Comparison of ENCODE assay signal across 25 cellular contexts in the genomic region with DNA sequence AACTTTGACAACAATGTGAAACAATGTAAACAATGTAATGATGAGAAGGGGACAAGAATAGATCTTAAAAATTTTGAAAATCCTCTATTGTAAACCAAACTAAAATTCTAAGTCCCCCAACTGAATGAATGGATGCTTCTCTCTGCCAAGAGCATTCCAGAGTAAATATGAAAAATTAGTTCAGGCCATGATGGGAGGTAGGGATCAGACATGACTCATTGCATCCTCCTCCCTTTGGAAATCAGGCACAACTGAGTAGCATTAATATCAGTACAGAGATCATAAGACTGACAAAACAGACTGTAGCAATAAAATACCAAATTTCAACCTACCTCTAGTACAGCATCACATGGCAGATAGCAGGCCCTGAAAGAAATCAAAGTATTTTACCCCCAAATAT.
DNase-seq lines count a peak whose midpoint lies in the region; ATAC-seq and TF ChIP-seq lines count a peak whose summit lies in the region.
"Had no signal": no experiment of that assay in that cellular context is flagged by ENCODE, and none has a peak within 500 bp of the region (broad histone marks: within the 10 kb centered on the region; RNA-seq: fewer than 3 reads in every experiment).

No MANE protein-coding gene starts in this region.

- ATAC-seq in RWPE2 (ENCODE audit: low read depth) = peak; percentile 25; the same call in 1 of the 3 replicates
- ATAC-seq in activated naive CD4-positive, alpha-beta T cell treated with anti-CD3 and anti-CD28 coated beads, Interleukin-2, amount 50 U/mL, for 72 hours = no peak
- ATAC-seq: activated naive CD8-positive, alpha-beta T cell treated with anti-CD3 and anti-CD28 coated beads, Interleukin-2, amount 50 U/mL, for 24 hours; heart left ventricle; left ventricle myocardium superior; right cardiac atrium had no signal

- H3K36me3 Mint-ChIP-seq in neural progenitor cell = peaks cover 5% of the 10 kb centered on the region
- H3K36me3 Mint-ChIP-seq in activated naive CD4-positive, alpha-beta T cell treated with anti-CD3 and anti-CD28 coated beads, Interleukin-2, amount 50 U/mL, for 72 hours = no peaks in the 10 kb centered on the region

- DNase-seq in HS-5 (ENCODE audit: low read depth) (peak; percentile 18), RWPE2 (ENCODE audit: low spot score) (no peak), epithelial cell of esophagus (ENCODE audit: low read depth) (peak; percentile 20), neural progenitor cell (ENCODE audit: low spot score) (no peak), neuronal stem cell (ENCODE audit: low spot score) (no peak)
- DNase-seq in stimulated activated CD4-positive, alpha-beta T cell treated with anti-CD3 and anti-CD28 coated beads, Interleukin-2, amount 100 ng/mL, for 24 hours = no peak
- no peak for DNase-seq in activated naive CD4-positive, alpha-beta T cell treated with anti-CD3 and anti-CD28 coated beads, Interleukin-2, amount 50 U/mL, for 72 hours (ENCODE audit: low spot score in 2 of 2)
- DNase-seq: activated B cell treated with CpG ODN at 0.5 μM for 24 hours; activated CD4-positive, alpha-beta T cell treated with anti-CD3 and anti-CD28 coated beads, Interleukin-2, amount 50 U/mL, for 1 hour; activated naive CD8-positive, alpha-beta T cell treated with anti-CD3 and anti-CD28 coated beads, Interleukin-2, amount 50 U/mL, for 24 hours; activated T-cell treated with anti-CD3 and anti-CD28 coated beads, Interleukin-2, amount 50 U/mL, for 1 hour; effector CD4-positive, alpha-beta T cell; foreskin melanocyte; heart left ventricle; Karpas-422; kidney; left ventricle myocardium superior; NCI-H146; posterior cingulate gyrus; right cardiac atrium; stimulated activated CD4-positive, alpha-beta T cell treated with anti-CD3 and anti-CD28 coated beads, Interleukin-2, amount 100 ng/mL, for 48 hours; stomach; tibial artery had no signal

- no peaks in the 10 kb centered on the region for H3K9me3 ChIP-seq in RWPE2 (ENCODE audit: severe bottlenecking)
- peaks cover 3% of the 10 kb centered on the region for H3K9me3 ChIP-seq in neural progenitor cell (ENCODE audit: low read depth)
- H3K9me3 ChIP-seq in neuronal stem cell (replicated peaks in 1 of 2; ENCODE audit: control insufficient read depth in 2 of 2, insufficient read depth in 1 of 2, low read depth in 1 of 2, low read length in 2 of 2) = no peaks in the 10 kb centered on the region
- H3K9me3 ChIP-seq: BLaER1 had no signal

- H3K9me3 Mint-ChIP-seq in neural progenitor cell = peaks cover 5% of the 10 kb centered on the region
- peaks cover 14 to 18% of the 10 kb centered on the region in 2 donors for H3K9me3 Mint-ChIP-seq in activated naive CD4-positive, alpha-beta T cell treated with anti-CD3 and anti-CD28 coated beads, Interleukin-2, amount 50 U/mL, for 72 hours

- no peak overlapping the region for H3K9ac ChIP-seq in neural progenitor cell
- H3K9ac ChIP-seq in neuronal stem cell (ENCODE audit: low read depth, low read length, poor library complexity) = no peak overlapping the region
- H3K9ac ChIP-seq: BLaER1 had no signal

- H2BK5ac ChIP-seq in neuronal stem cell (ENCODE audit: low read length) = no peak overlapping the region

- H3K27ac ChIP-seq in RWPE2 (ENCODE audit: poor library complexity, severe bottlenecking) (no peak overlapping the region), neural progenitor cell (peak overlapping the region; percentile 75), neuronal stem cell (replicated peaks; ENCODE audit: low read length) (no peak overlapping the region)
- H3K27ac ChIP-seq: BLaER1, epithelial cell of prostate, heart left ventricle, stomach, tibial artery had no signal

- H4K91ac ChIP-seq in neuronal stem cell (ENCODE audit: low read depth, low read length, poor library complexity) = no peak overlapping the region

- no peak overlapping the region for H3K27ac Mint-ChIP-seq in neural progenitor cell
- no peak overlapping the region for H3K27ac Mint-ChIP-seq in activated naive CD4-positive, alpha-beta T cell treated with anti-CD3 and anti-CD28 coated beads, Interleukin-2, amount 50 U/mL, for 72 hours
- H3K27ac Mint-ChIP-seq: activated B cell treated with CpG ODN at 0.5 μM for 24 hours; activated naive CD8-positive, alpha-beta T cell treated with anti-CD3 and anti-CD28 coated beads, Interleukin-2, amount 50 U/mL, for 24 hours had no signal

- H3K27me3 Mint-ChIP-seq in neural progenitor cell (ENCODE audit: insufficient read depth, low read depth) = peaks cover 2% of the 10 kb centered on the region
- H3K27me3 Mint-ChIP-seq: activated B cell treated with CpG ODN at 0.5 μM for 24 hours; activated naive CD8-positive, alpha-beta T cell treated with anti-CD3 and anti-CD28 coated beads, Interleukin-2, amount 50 U/mL, for 24 hours had no signal

- H3K79me1 ChIP-seq in neuronal stem cell (ENCODE audit: low read depth, low read length) = no peaks in the 10 kb centered on the region

- H2BK120ac ChIP-seq in neuronal stem cell (ENCODE audit: low read depth, low read length) = no peak overlapping the region

- H3K4me3 ChIP-seq in RWPE2 (ENCODE audit: severe bottlenecking) (no peak overlapping the region), epithelial cell of esophagus (ENCODE audit: low read length) (no peak overlapping the region), neural progenitor cell (no peak overlapping the region), neuronal stem cell (ENCODE audit: low read length in 2 of 2) (no peak overlapping the region)
- H3K4me3 ChIP-seq: BLaER1, heart left ventricle, stomach, tibial artery had no signal

- H2BK15ac ChIP-seq in neuronal stem cell (ENCODE audit: low read length) = no peak overlapping the region

- H4K8ac ChIP-seq in neuronal stem cell (ENCODE audit: low read depth, low read length) = no peak overlapping the region

- peaks cover 36% of the 10 kb centered on the region for H3K4me1 Mint-ChIP-seq in neural progenitor cell
- H3K4me1 Mint-ChIP-seq: activated B cell treated with CpG ODN at 0.5 μM for 24 hours; activated naive CD8-positive, alpha-beta T cell treated with anti-CD3 and anti-CD28 coated beads, Interleukin-2, amount 50 U/mL, for 24 hours had no signal

- H2AK5ac ChIP-seq in neuronal stem cell (ENCODE audit: low read depth, low read length) = no peak overlapping the region

- no peak overlapping the region for H3K4ac ChIP-seq in neuronal stem cell (ENCODE audit: low read length)

- H3K4me3 Mint-ChIP-seq in neural progenitor cell = no peak overlapping the region
- H3K4me3 Mint-ChIP-seq: activated B cell treated with CpG ODN at 0.5 μM for 24 hours; activated naive CD8-positive, alpha-beta T cell treated with anti-CD3 and anti-CD28 coated beads, Interleukin-2, amount 50 U/mL, for 24 hours had no signal

- H4K20me1 ChIP-seq in neural progenitor cell (ENCODE audit: low read depth) = no peaks in the 10 kb centered on the region
- H4K20me1 ChIP-seq: BLaER1 had no signal

- no peaks in the 10 kb centered on the region for H3K79me2 ChIP-seq in neural progenitor cell (ENCODE audit: low read depth)

- no peak overlapping the region for H3K14ac ChIP-seq in neuronal stem cell (ENCODE audit: low read length)

- no peak overlapping the region for H3K18ac ChIP-seq in neuronal stem cell (ENCODE audit: low read length)

- no peak overlapping the region for H2BK12ac ChIP-seq in neuronal stem cell (ENCODE audit: low read length)

- H2AFZ ChIP-seq in neural progenitor cell (replicated peaks) (no peak overlapping the region), neuronal stem cell (ENCODE audit: low read length) (no peak overlapping the region)

- H3K4me1 ChIP-seq in RWPE2 (ENCODE audit: insufficient read depth, poor library complexity, severe bottlenecking) (no peaks in the 10 kb centered on the region), neural progenitor cell (peaks cover 11% of the 10 kb centered on the region), neuronal stem cell (ENCODE audit: control insufficient read depth in 2 of 2, insufficient read depth in 1 of 2, low read depth in 1 of 2, low read length in 2 of 2) (no peaks in the 10 kb centered on the region)
- H3K4me1 ChIP-seq: BLaER1, heart left ventricle, stomach, tibial artery had no signal

- no peak for TF ChIP-seq CTCF in RWPE2 (IDR thresholded peaks at IDR 0.05; ENCODE audit: poor library complexity, severe bottlenecking)
- no peak for TF ChIP-seq CTCF in epithelial cell of esophagus (IDR thresholded peaks at IDR 0.05; ENCODE audit: insufficient read depth, low read depth, low read length, missing control alignments)
- no peak for TF ChIP-seq CTCF in neural progenitor cell (IDR thresholded peaks at IDR 0.05)

- H3F3A ChIP-seq in neural progenitor cell (ENCODE audit: low read depth) = peaks cover 7% of the 10 kb centered on the region

- H3K4me2 ChIP-seq in neural progenitor cell = no peak overlapping the region
- no peak overlapping the region for H3K4me2 ChIP-seq in neuronal stem cell (ENCODE audit: insufficient read depth, low read length, poor library complexity, severe bottlenecking)
- H3K4me2 ChIP-seq: BLaER1 had no signal

- no peak overlapping the region for H3K23ac ChIP-seq in neuronal stem cell (ENCODE audit: low read depth, low read length, poor library complexity)

- H3K27me3 ChIP-seq in RWPE2 (ENCODE audit: insufficient read depth, poor library complexity, severe bottlenecking) = no peaks in the 10 kb centered on the region
- no peaks in the 10 kb centered on the region for H3K27me3 ChIP-seq in neural progenitor cell
- H3K27me3 ChIP-seq in neuronal stem cell (ENCODE audit: control insufficient read depth in 3 of 3, insufficient read depth in 3 of 3, low read depth in 1 of 3, low read length in 3 of 3) = no peaks in the 10 kb centered on the region
- H3K27me3 ChIP-seq: BLaER1, heart left ventricle, stomach, tibial artery had no signal

- H3K36me3 ChIP-seq in RWPE2 (ENCODE audit: low read depth) (no peaks in the 10 kb centered on the region), neural progenitor cell (no peaks in the 10 kb centered on the region), neuronal stem cell (replicated peaks in 1 of 2; ENCODE audit: control insufficient read depth in 2 of 2, insufficient read depth in 2 of 2, low read length in 2 of 2) (no peaks in the 10 kb centered on the region)
- H3K36me3 ChIP-seq: BLaER1, heart left ventricle, stomach, tibial artery had no signal

Comparison
In these comparisons a context has a peak if more than half of its experiments do, and no peak if none do; other contexts are left out.
1. DNase-seq: peak in HS-5 (single experiment) and epithelial cell of esophagus (single experiment); none in RWPE2 (single experiment), neural progenitor cell (single experiment), neuronal stem cell (single experiment), stimulated activated CD4-positive, alpha-beta T cell treated with anti-CD3 and anti-CD28 coated beads, Interleukin-2, amount 100 ng/mL, for 24 hours (0 of 2) and activated naive CD4-positive, alpha-beta T cell treated with anti-CD3 and anti-CD28 coated beads, Interleukin-2, amount 50 U/mL, for 72 hours (0 of 2).